Comparison of ENCODE assay signal across 9 cellular contexts in the genomic region with DNA sequence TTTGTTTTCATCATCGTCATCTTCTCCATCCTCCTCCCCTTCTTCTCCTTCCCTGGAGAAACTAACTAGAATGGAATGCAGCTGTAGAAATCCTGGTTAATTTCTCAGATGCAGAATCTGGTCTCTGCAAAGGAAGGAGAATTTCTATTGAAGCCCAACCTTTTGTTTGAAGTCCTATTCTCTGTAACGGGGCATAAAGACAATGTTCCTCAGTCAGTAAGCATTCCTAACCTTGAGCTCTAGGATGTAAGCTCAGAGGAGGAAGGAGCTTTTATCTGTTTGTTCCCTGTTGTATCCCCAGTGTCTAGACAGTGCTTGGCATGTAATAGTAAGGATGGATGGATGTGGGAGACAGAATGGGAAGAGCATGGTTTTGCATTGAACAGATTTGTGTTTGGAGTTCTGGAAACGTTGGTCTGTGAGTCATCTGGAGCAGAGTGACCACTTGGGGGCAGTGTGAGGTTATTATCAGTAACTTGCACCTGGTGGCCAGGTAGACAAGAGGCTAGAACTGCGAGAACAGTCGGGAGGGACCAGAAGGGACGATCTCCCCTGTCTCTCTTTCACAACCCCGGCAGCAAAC.
DNase-seq lines count a peak whose midpoint lies in the region; ATAC-seq and TF ChIP-seq lines count a peak whose summit lies in the region.
"Had no signal": no experiment of that assay in that cellular context is flagged by ENCODE, and none has a peak within 500 bp of the region (broad histone marks: within the 10 kb centered on the region; RNA-seq: fewer than 3 reads in every experiment).

No MANE protein-coding gene starts in this region.

- peaks cover 2% of the 10 kb centered on the region for H3K36me3 Mint-ChIP-seq in CD8-positive, alpha-beta T cell

- H3K4me3 ChIP-seq in CD8-positive, alpha-beta T cell (ENCODE audit: low read depth, low read length): no peak overlapping the region
- H3K4me3 ChIP-seq in Panc1 (ENCODE audit: low read depth in 2 of 2, low read length in 2 of 2): no peak overlapping the region
- H3K4me3 ChIP-seq in esophagus squamous epithelium: no peak overlapping the region
- no peak overlapping the region for H3K4me3 ChIP-seq in smooth muscle cell
- H3K4me3 ChIP-seq: thoracic aorta had no signal

- H3K9me3 Mint-ChIP-seq in CD8-positive, alpha-beta T cell: no peaks in the 10 kb centered on the region

- H3K79me2 ChIP-seq in smooth muscle cell (ENCODE audit: low read depth): no peaks in the 10 kb centered on the region

- TF ChIP-seq POLR2A in esophagus squamous epithelium (IDR thresholded peaks at IDR 0.05): no peak

- H2AFZ ChIP-seq in smooth muscle cell (ENCODE audit: low read depth): no peak overlapping the region

- in situ Hi-C loops in Panc1 (cut with HindIII; ENCODE audit: low pct_unique_long_range_greater_than_20kb, low sequenced_read_pairs): no loop called here

- H3K27ac ChIP-seq in CD8-positive, alpha-beta T cell (ENCODE audit: low read depth, low read length): no peak overlapping the region
- no peak overlapping the region for H3K27ac ChIP-seq in Panc1 (ENCODE audit: low read length)
- no peak overlapping the region for H3K27ac ChIP-seq in esophagus squamous epithelium
- no peak overlapping the region for H3K27ac ChIP-seq in smooth muscle cell (ENCODE audit: low read depth)
- H3K27ac ChIP-seq: thoracic aorta had no signal

- intact Hi-C loops in CD8-positive, alpha-beta T cell (cut with DNase I, micrococcal nuclease): loop anchor here (1.0 to 5.0 kb wide), 3 partner anchors 479 to 1577 kb away; no protein-coding TSS in a partner anchor
- intact Hi-C loops in Panc1 (cut with micrococcal nuclease; ENCODE audit: unreplicated experiment) (no loop called here), esophagus squamous epithelium (cut with DNase I) (no loop called here)

- no peaks in the 10 kb centered on the region for H3K27me3 ChIP-seq in CD8-positive, alpha-beta T cell (ENCODE audit: insufficient read depth, low read length)
- H3K27me3 ChIP-seq in Panc1 (ENCODE audit: control insufficient read depth, insufficient read depth, low read length): no peaks in the 10 kb centered on the region
- H3K27me3 ChIP-seq in esophagus squamous epithelium: no peaks in the 10 kb centered on the region
- no peaks in the 10 kb centered on the region for H3K27me3 ChIP-seq in smooth muscle cell (ENCODE audit: low read depth)

- H3F3A ChIP-seq in smooth muscle cell (ENCODE audit: low read depth): peaks cover 3% of the 10 kb centered on the region

- peak overlapping the region; percentile 61 for H3K4me2 ChIP-seq in smooth muscle cell

- peak in 1 of 7 experiments; percentile 8 for DNase-seq in CD8-positive, alpha-beta T cell
- DNase-seq in HCEC 1CT (peak; percentile 65), Panc1 (ENCODE audit: low read depth, low spot score) (no peak), esophagus squamous epithelium (lab: John Stamatoyannopoulos, UW) (no peak), smooth muscle cell (lab: John Stamatoyannopoulos, UW; ENCODE audit: unreplicated experiment) (no peak), activated gamma-delta T cell treated with Interleukin-2 at 50 U/mL for 16 hours (no peak)

- POLR2A ChIA-PET in CD8-positive, alpha-beta T cell (lab: Charles Lee): no interaction called here
- POLR2A ChIA-PET in Panc1 (lab: Charles Lee): no interaction called here

- no peaks in the 10 kb centered on the region for H3K36me3 ChIP-seq in CD8-positive, alpha-beta T cell (ENCODE audit: insufficient read depth, low read length)
- no peaks in the 10 kb centered on the region for H3K36me3 ChIP-seq in Panc1 (ENCODE audit: control insufficient read depth, insufficient read depth, low read length)
- H3K36me3 ChIP-seq in esophagus squamous epithelium: no peaks in the 10 kb centered on the region
- no peaks in the 10 kb centered on the region for H3K36me3 ChIP-seq in smooth muscle cell (ENCODE audit: low read depth)
- H3K36me3 ChIP-seq: thoracic aorta had no signal

- H3K9ac ChIP-seq in smooth muscle cell (ENCODE audit: low read depth): no peak overlapping the region

- H3K9me3 ChIP-seq in CD8-positive, alpha-beta T cell (ENCODE audit: low read length): no peaks in the 10 kb centered on the region
- H3K9me3 ChIP-seq in Panc1 (ENCODE audit: control insufficient read depth, insufficient read depth, low read depth, low read length) (no peaks in the 10 kb centered on the region), esophagus squamous epithelium (no peaks in the 10 kb centered on the region), smooth muscle cell (replicated peaks; ENCODE audit: low read depth) (no peaks in the 10 kb centered on the region)
- H3K9me3 ChIP-seq: thoracic aorta had no signal

- no peak for ATAC-seq in CD8-positive, alpha-beta T cell
- ATAC-seq in Panc1 (no peak), GM18868 (IDR thresholded peaks at IDR 0.05; ENCODE audit: unreplicated experiment) (no peak), GM21619 (IDR thresholded peaks at IDR 0.05; ENCODE audit: unreplicated experiment) (no peak)

- CTCF ChIA-PET in CD8-positive, alpha-beta T cell (lab: Charles Lee): interaction anchor here (0.6 to 1.5 kb wide), 5 partner anchors 8 to 244 kb away, joined by 3 to 4 read pairs (median 4); no protein-coding TSS in a partner anchor
- CTCF ChIA-PET in Panc1 (lab: Charles Lee): interaction anchor here (0.5 kb wide), 1 partner anchor 756 kb away, joined by 4 read pairs; no protein-coding TSS in a partner anchor

- H3K4me1 Mint-ChIP-seq in CD8-positive, alpha-beta T cell (ENCODE audit: low read depth): no peaks in the 10 kb centered on the region

- H3K27ac Mint-ChIP-seq in CD8-positive, alpha-beta T cell: no peak overlapping the region

- peaks cover 4% of the 10 kb centered on the region for H4K20me1 ChIP-seq in smooth muscle cell (ENCODE audit: low read depth)

- peak; percentile 25 for TF ChIP-seq CTCF in CD8-positive, alpha-beta T cell (IDR thresholded peaks at IDR 0.05)
- TF ChIP-seq CTCF in Panc1 (IDR thresholded peaks at IDR 0.05): peak; percentile 57; the same call in 1 of the 2 replicates
- peak in 5 of 6 experiments; percentile 19 to 68 (median 37) for TF ChIP-seq CTCF in esophagus squamous epithelium (IDR thresholded peaks at IDR 0.05)
- peak; percentile 42 for TF ChIP-seq CTCF in smooth muscle cell (IDR thresholded peaks at IDR 0.05; ENCODE audit: borderline replicate concordance, insufficient read depth, poor library complexity, severe bottlenecking)

- H3K27me3 Mint-ChIP-seq in CD8-positive, alpha-beta T cell (ENCODE audit: low read depth): no peaks in the 10 kb centered on the region

- H3K4me1 ChIP-seq in CD8-positive, alpha-beta T cell (ENCODE audit: insufficient read depth, low read length): no peaks in the 10 kb centered on the region
- no peaks in the 10 kb centered on the region for H3K4me1 ChIP-seq in Panc1 (ENCODE audit: control insufficient read depth, insufficient read depth, low read length)
- H3K4me1 ChIP-seq in esophagus squamous epithelium: peaks cover 0 to 39% (median 0%) of the 10 kb centered on the region in 3 donors
- H3K4me1 ChIP-seq in smooth muscle cell (ENCODE audit: low read depth): peaks cover 3% of the 10 kb centered on the region

- no peak overlapping the region for H3K4me3 Mint-ChIP-seq in CD8-positive, alpha-beta T cell

- WGBS in esophagus squamous epithelium, 2 donors: 33 to 50% methylated on average over 7 of the region's 7 CpGs
- 36% methylated on average over 7 of the region's 7 CpGs for WGBS in smooth muscle cell (ENCODE audit: low lambda C conversion rate)

- no TSS peak for BruUV-seq in Panc1 (replicated peaks; lab: Mats Ljungman, UMichigan)

Comparison
In these comparisons a context has a peak if more than half of its experiments do, and no peak if none do; other contexts are left out.
1. intact Hi-C loops: an anchor here in CD8-positive, alpha-beta T cell (1.0 to 5.0 kb wide); none called in Panc1 and esophagus squamous epithelium.